12 cellular contexts compared by ENCODE assay signal in genomic region chr10:50993817-50994251, GRCh38.
DNase-seq lines count a peak whose midpoint lies in the region; ATAC-seq, FAIRE-seq and TF ChIP-seq lines count a peak whose summit lies in the region.
"Had no signal": no experiment of that assay in that cellular context is flagged by ENCODE, and none has a peak within 500 bp of the region (broad histone marks: within the 10 kb centered on the region; RNA-seq: fewer than 3 reads in every experiment).

No MANE protein-coding gene starts in this region.

- H3K4me1 ChIP-seq in K562 (replicated peaks in 1 of 2; ENCODE audit: control insufficient read depth in 2 of 2, insufficient read depth in 2 of 2, low read length in 2 of 2) (peaks cover 0 to 8% of the 10 kb centered on the region in 2 experiments; a peak in 1 of 5 replicates), iPS-15b (ENCODE audit: control insufficient read depth, insufficient read depth, low read length) (peaks cover 4% of the 10 kb centered on the region), skeletal muscle tissue (ENCODE audit: control insufficient read depth in 3 of 3, insufficient read depth in 3 of 3, low read length in 3 of 3) (peaks cover 20 to 27% (median 23%) of the 10 kb centered on the region in 3 donors)

- no peaks in the 10 kb centered on the region for H4K20me1 ChIP-seq in K562 (replicated peaks; ENCODE audit: control insufficient read depth, insufficient read depth, low read length)

- no peaks in the 10 kb centered on the region for H3K9me1 ChIP-seq in K562 (ENCODE audit: control insufficient read depth, insufficient read depth, low read length)

- 0% methylated on average over 3 of the region's 3 CpGs for WGBS in K562 (ENCODE audit: insufficient coverage, low coverage, missing lambda C conversion rate)

- no peak for FAIRE-seq in K562 (lab: Jason Lieb, UNC)
- FAIRE-seq: TTC549 had no signal

- H2AFZ ChIP-seq in K562 (ENCODE audit: low read depth, low read length), result no peak overlapping the region

- TF ChIP-seq POLR2A in K562 (conservative IDR thresholded peaks at IDR 0.05), result no peak

- H3K9me3 Mint-ChIP-seq in activated T-cell treated with anti-CD3 and anti-CD28 coated beads, Interleukin-2, amount 50 U/mL, for 4 hours, result no peaks in the 10 kb centered on the region

- H3K4me3 ChIP-seq in K562, result no peak overlapping the region
- peak overlapping the region; percentile 66 for H3K4me3 ChIP-seq in iPS-15b (ENCODE audit: low read depth, low read length)
- H3K4me3 ChIP-seq in skeletal muscle tissue (ENCODE audit: low read length in 3 of 3), result peak overlapping the region; percentile 83 to 90 (median 85)

- CTCF ChIA-PET in K562 (lab: Yijun Ruan, JAX; ENCODE audit: low intra/inter-chr PET ratio), result interaction anchor here (0.6 kb wide), 1 partner anchor 56 kb away, joined by 3 read pairs; no protein-coding TSS in a partner anchor

- no peak overlapping the region for H3K4me3 Mint-ChIP-seq in activated T-cell treated with anti-CD3 and anti-CD28 coated beads, Interleukin-2, amount 50 U/mL, for 4 hours

- peaks cover 46% of the 10 kb centered on the region for H3K27me3 Mint-ChIP-seq in activated T-cell treated with anti-CD3 and anti-CD28 coated beads, Interleukin-2, amount 50 U/mL, for 4 hours (ENCODE audit: low read depth)

- H3K27me3 ChIP-seq in K562 (ENCODE audit: control insufficient read depth in 2 of 2, insufficient read depth in 2 of 2, low read length in 2 of 2), result peaks cover 9 to 19% of the 10 kb centered on the region in 2 experiments; a peak in 4 of 5 replicates
- H3K27me3 ChIP-seq in iPS-15b (ENCODE audit: control insufficient read depth, insufficient read depth, low read length), result peaks cover 60% of the 10 kb centered on the region
- peaks cover 0 to 3% (median 2%) of the 10 kb centered on the region in 3 donors for H3K27me3 ChIP-seq in skeletal muscle tissue (ENCODE audit: control insufficient read depth in 3 of 3, insufficient read depth in 3 of 3, low read length in 3 of 3)

- ATAC-seq in K562, result no peak
- ATAC-seq in activated T-cell treated with anti-CD3 and anti-CD28 coated beads, Interleukin-2, amount 50 U/mL, for 4 hours, result no peak
- ATAC-seq: esophagus mucosa had no signal

- DNase-seq in GM03348 (ENCODE audit: low spot score), result peak; percentile 78
- DNase-seq in K562 (ENCODE audit: extremely low read depth in 1 of 4, low spot score in 3 of 4), result no peak
- no peak for DNase-seq in activated gamma-delta T cell treated with Interleukin-2 at 50 U/mL for 16 hours
- no peak for DNase-seq in NCI-H2029 (lab: John Stamatoyannopoulos, UW)
- no peak for DNase-seq in activated T-cell treated with anti-CD3 and anti-CD28 coated beads, Interleukin-2, amount 50 U/mL, for 4 hours
- DNase-seq in GM19240 (ENCODE audit: insufficient read length, low spot score), result no peak
- DNase-seq: activated naive CD4-positive, alpha-beta T cell; Karpas-422 had no signal

- H3K36me3 ChIP-seq in K562 (ENCODE audit: control insufficient read depth, insufficient read depth, low read length) (no peaks in the 10 kb centered on the region), iPS-15b (ENCODE audit: control insufficient read depth, insufficient read depth, low read length) (no peaks in the 10 kb centered on the region), skeletal muscle tissue (ENCODE audit: control insufficient read depth in 3 of 3, insufficient read depth in 3 of 3, low read length in 3 of 3) (no peaks in the 10 kb centered on the region)

- TF ChIP-seq RAD21 in K562 (CRISPR knock-in tag; conservative IDR thresholded peaks at IDR 0.05 in 1 of 2, IDR thresholded peaks at IDR 0.05 in 1 of 2), result no peak

- POLR2A ChIA-PET in K562 (lab: Yijun Ruan, JAX), result no interaction called here

- TF ChIP-seq CTCF in K562 (IDR thresholded peaks at IDR 0.05 in 2 of 3, conservative IDR thresholded peaks at IDR 0.05 in 1 of 3; ENCODE audit: insufficient read depth in 2 of 3, low read depth in 1 of 3, low read length in 3 of 3), result no peak

- no peaks in the 10 kb centered on the region for H3K36me3 Mint-ChIP-seq in activated T-cell treated with anti-CD3 and anti-CD28 coated beads, Interleukin-2, amount 50 U/mL, for 4 hours (ENCODE audit: insufficient read depth)

- H3K79me2 ChIP-seq in K562 (ENCODE audit: control insufficient read depth, insufficient read depth, low read length), result no peaks in the 10 kb centered on the region

- H3K27ac ChIP-seq in K562 (ENCODE audit: extremely low read depth, low read depth, low read length) (no peak overlapping the region), skeletal muscle tissue (ENCODE audit: low read depth, low read length) (peak overlapping the region; percentile 97)

- no TSS peak for BruUV-seq in K562 (replicated peaks; lab: Mats Ljungman, UMichigan)

- in situ Hi-C loops in K562 (cut with MboI), result no loop called here

- no peak overlapping the region for H3K4me2 ChIP-seq in K562 (ENCODE audit: insufficient read depth, low read length)

- no peaks in the 10 kb centered on the region for H3K9me3 ChIP-seq in K562 (replicated peaks; ENCODE audit: control insufficient read depth, insufficient read depth, low read depth, low read length)
- H3K9me3 ChIP-seq in iPS-15b (ENCODE audit: control insufficient read depth, insufficient read depth, low read length), result no peaks in the 10 kb centered on the region
- no peaks in the 10 kb centered on the region for H3K9me3 ChIP-seq in skeletal muscle tissue (ENCODE audit: control insufficient read depth in 3 of 3, low read length in 3 of 3)

- H3K9ac ChIP-seq in K562 (ENCODE audit: insufficient read depth in 1 of 2, low read depth in 2 of 2, low read length in 2 of 2) (no peak overlapping the region), iPS-15b (ENCODE audit: low read depth, low read length) (no peak overlapping the region), skeletal muscle tissue (ENCODE audit: low read depth in 1 of 3, low read length in 3 of 3) (peak overlapping the region; percentile 81 to 93 (median 91))

- intact Hi-C loops in K562 (cut with micrococcal nuclease), result no loop called here

- peaks cover 14% of the 10 kb centered on the region for H3K4me1 Mint-ChIP-seq in activated T-cell treated with anti-CD3 and anti-CD28 coated beads, Interleukin-2, amount 50 U/mL, for 4 hours (ENCODE audit: low read depth)

- no peak for TF ChIP-seq EP300 in K562 (IDR thresholded peaks at IDR 0.05; ENCODE audit: low read length)

TF ChIP-seq in K562, 482 proteins besides CTCF, POLR2A, EP300 and RAD21:
- peak; percentile 57 to 60; a peak in 3 of 4 replicates for TF ChIP-seq NRF1 (conservative IDR thresholded peaks at IDR 0.05 in 1 of 2, IDR thresholded peaks at IDR 0.05 in 1 of 2)
- no peak for TF ChIP-seq PBX2 (CRISPR knock-in tag; IDR thresholded peaks at IDR 0.05; ENCODE audit: low read depth)
- 0 out of 2 replicates have a peak, but pooled peaks have one; percentile 13 for TF ChIP-seq PBX2 (tag; conservative IDR thresholded peaks at IDR 0.05; ENCODE audit: low read depth)
- no peak for TF ChIP-seq LEF1 (IDR thresholded peaks at IDR 0.05)
- peak; percentile 60 for TF ChIP-seq MEIS2 (IDR thresholded peaks at IDR 0.05; ENCODE audit: partially characterized antibody)

Comparison
In these comparisons a context has a peak if more than half of its experiments do, and no peak if none do; other contexts are left out.
1. H3K9ac ChIP-seq: peak in skeletal muscle tissue (3 of 3); none in K562 (0 of 2) and iPS-15b (single experiment).